ENCODE assay signal across 16 cellular contexts in the genomic region with DNA sequence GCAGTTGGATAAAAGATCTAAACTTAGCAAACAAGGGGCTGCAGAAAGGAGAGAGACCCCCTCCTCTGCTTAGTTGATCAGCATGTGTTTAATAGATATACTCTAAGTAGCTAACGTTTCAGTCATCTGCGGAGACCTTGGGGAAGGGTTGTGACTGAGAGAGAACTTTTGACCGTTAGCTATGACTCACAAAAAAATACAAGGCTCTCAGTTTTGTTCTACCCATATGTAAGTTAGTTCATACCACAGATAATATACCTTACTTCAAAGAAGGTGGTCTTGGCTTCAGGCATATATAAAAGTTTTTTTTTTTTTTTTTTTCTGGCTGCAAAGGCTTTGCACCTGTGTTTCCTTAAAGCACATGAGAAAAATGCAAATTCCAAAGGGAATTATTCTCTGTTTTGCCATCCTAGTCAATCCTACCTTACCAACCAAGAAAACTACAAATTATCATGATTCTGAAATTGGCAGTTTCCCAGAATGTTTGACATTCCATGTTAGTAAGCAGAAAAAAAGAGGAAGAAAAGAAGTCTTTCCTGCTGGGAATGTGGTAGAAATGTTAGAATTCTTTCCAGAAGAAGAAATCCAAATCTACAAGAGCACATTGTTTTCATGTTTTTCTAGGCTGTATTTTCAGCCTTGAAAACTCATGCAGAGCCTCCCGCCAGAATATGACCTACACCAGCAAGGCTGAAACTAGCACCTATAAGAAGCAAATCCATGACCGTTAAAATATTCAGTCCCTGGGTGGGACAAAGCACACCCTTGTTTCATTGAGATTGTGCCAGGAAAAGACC.
DNase-seq lines count a peak whose midpoint lies in the region; ATAC-seq, FAIRE-seq and TF ChIP-seq lines count a peak whose summit lies in the region.
"Had no signal": no experiment of that assay in that cellular context is flagged by ENCODE, and none has a peak within 500 bp of the region (broad histone marks: within the 10 kb centered on the region; RNA-seq: fewer than 3 reads in every experiment).

No MANE protein-coding gene starts in this region.

- H4K8ac ChIP-seq in H1 (ENCODE audit: extremely low read depth, insufficient read depth, low read length) = no peak overlapping the region

- H3K27ac ChIP-seq in H1 (ENCODE audit: low read depth, low read length) (no peak overlapping the region), osteoblast (ENCODE audit: low read depth, low read length) (peak overlapping the region; percentile 66), RWPE1 (no peak overlapping the region), caudate nucleus (ENCODE audit: low read depth, low read length) (no peak overlapping the region), Peyer's patch (no peak overlapping the region)
- H3K27ac ChIP-seq: KMS-11 had no signal

- H3K9me3 ChIP-seq in H1 (ENCODE audit: insufficient read depth in 2 of 2, low read depth in 1 of 2, low read length in 1 of 2) (no peaks in the 10 kb centered on the region), osteoblast (ENCODE audit: low read depth, low read length) (no peaks in the 10 kb centered on the region), Peyer's patch (no peaks in the 10 kb centered on the region)

- H3K79me1 ChIP-seq in H1 (ENCODE audit: low read depth, low read length) = no peaks in the 10 kb centered on the region

- TF ChIP-seq POLR2A in H1 (IDR thresholded peaks at IDR 0.05; ENCODE audit: control extremely low read depth in 1 of 2, low read depth in 2 of 2, low read length in 2 of 2) = no peak
- no peak for TF ChIP-seq POLR2A in Peyer's patch (IDR thresholded peaks at IDR 0.05)

- H3K27me3 ChIP-seq in H1 (replicated peaks in 1 of 4; ENCODE audit: control insufficient read depth in 3 of 4, extremely low read depth in 1 of 4, insufficient read depth in 3 of 4, low read length in 3 of 4) = no peaks in the 10 kb centered on the region
- no peaks in the 10 kb centered on the region for H3K27me3 ChIP-seq in osteoblast (ENCODE audit: insufficient read depth, low read length)
- H3K27me3 ChIP-seq in Peyer's patch = no peaks in the 10 kb centered on the region

- no peak overlapping the region for H3K18ac ChIP-seq in H1 (ENCODE audit: extremely low read depth, low read length)

- no peak overlapping the region for H2AK5ac ChIP-seq in H1 (ENCODE audit: low read depth, low read length)

- H3K4me2 ChIP-seq in H1 (ENCODE audit: insufficient read depth in 1 of 2, low read depth in 2 of 2, low read length in 2 of 2) = no peak overlapping the region
- peak overlapping the region; percentile 55 for H3K4me2 ChIP-seq in osteoblast (ENCODE audit: insufficient read depth, low read length)
- H3K4me2 ChIP-seq: KMS-11 had no signal

- CTCF ChIA-PET in H1 (lab: Charles Lee; ENCODE audit: partially characterized antibody) = interaction anchor here (0.7 kb wide), 1 partner anchor 1360 kb away, joined by 4 read pairs; no protein-coding TSS in a partner anchor
- CTCF ChIA-PET in RWPE1 (lab: Yijun Ruan, JAX) = no interaction called here

- no peaks in the 10 kb centered on the region for H4K20me1 ChIP-seq in H1 (replicated peaks in 1 of 2; ENCODE audit: control insufficient read depth in 1 of 2, insufficient read depth in 2 of 2, low read length in 2 of 2)
- H4K20me1 ChIP-seq in osteoblast (ENCODE audit: insufficient read depth, low read length) = no peaks in the 10 kb centered on the region

- H3K79me2 ChIP-seq in H1 (ENCODE audit: control insufficient read depth in 1 of 2, insufficient read depth in 2 of 2, low read length in 2 of 2) = no peaks in the 10 kb centered on the region
- H3K79me2 ChIP-seq in osteoblast (ENCODE audit: insufficient read depth, low read length) = no peaks in the 10 kb centered on the region

- H3K36me3 ChIP-seq in H1 (ENCODE audit: control insufficient read depth in 2 of 4, insufficient read depth in 4 of 4, low read length in 3 of 4) = no peaks in the 10 kb centered on the region
- H3K36me3 ChIP-seq in osteoblast (ENCODE audit: insufficient read depth, low read length) = no peaks in the 10 kb centered on the region
- no peaks in the 10 kb centered on the region for H3K36me3 ChIP-seq in Peyer's patch

- no peak overlapping the region for H4K5ac ChIP-seq in H1 (ENCODE audit: insufficient read length, low read depth, low read length)

- no peak overlapping the region for H2BK15ac ChIP-seq in H1 (ENCODE audit: low read length)

- no peaks in the 10 kb centered on the region; a peak in 1 of 7 replicates for H3K4me1 ChIP-seq in H1 (replicated peaks in 1 of 4; ENCODE audit: control insufficient read depth in 3 of 4, insufficient read depth in 4 of 4, low read length in 3 of 4)
- peaks cover 61% of the 10 kb centered on the region for H3K4me1 ChIP-seq in osteoblast (ENCODE audit: insufficient read depth, low read length)
- no peaks in the 10 kb centered on the region for H3K4me1 ChIP-seq in Peyer's patch

- ATAC-seq in esophagus mucosa = no peak
- ATAC-seq: activated CD4-positive, CD25-positive, alpha-beta regulatory T cell treated with anti-CD3 and anti-CD28 coated beads, Interleukin-2, amount 50 U/mL, for 24 hours; HCT116; PC-3; stimulated activated naive CD8-positive, alpha-beta T cell treated with anti-CD3 and anti-CD28 coated beads, Interleukin-15, amount 100 ng/mL, for 72 hours; T-cell had no signal

- H2BK20ac ChIP-seq in H1 (ENCODE audit: low read length) = no peak overlapping the region

- POLR2A ChIA-PET in H1 (lab: Charles Lee; ENCODE audit: partially characterized antibody) = no interaction called here
- POLR2A ChIA-PET in RWPE1 (lab: Yijun Ruan, JAX; ENCODE audit: low non-redundant PET) = no interaction called here

- no peak overlapping the region for H3K4ac ChIP-seq in H1 (replicated peaks; ENCODE audit: insufficient read length, low read depth, low read length)

- no peak overlapping the region for H3K14ac ChIP-seq in H1 (ENCODE audit: insufficient read length)

- H2AFZ ChIP-seq in H1 (ENCODE audit: low read length) (peak overlapping the region; percentile 71; the same call in 1 of the 2 replicates), osteoblast (ENCODE audit: low read length) (peak overlapping the region; percentile 0)

- no peak for TF ChIP-seq RAD21 in H1 (IDR thresholded peaks at IDR 0.05 in 1 of 2, conservative IDR thresholded peaks at IDR 0.05 in 1 of 2; ENCODE audit: low read depth in 2 of 2, low read length in 2 of 2)

- H3K4me3 ChIP-seq in H1 (ENCODE audit: extremely low read depth in 1 of 4, insufficient read depth in 2 of 4, low read depth in 3 of 4, low read length in 4 of 4) = no peak overlapping the region
- H3K4me3 ChIP-seq in osteoblast (ENCODE audit: insufficient read depth, low read length) = no peak overlapping the region
- H3K4me3 ChIP-seq in Peyer's patch = no peak overlapping the region

- no peak overlapping the region for H3K56ac ChIP-seq in H1 (replicated peaks; ENCODE audit: insufficient read length, low read depth, low read length)

- no peak overlapping the region for H4K91ac ChIP-seq in H1 (replicated peaks; ENCODE audit: insufficient read length, low read length)

- no peak for TF ChIP-seq EP300 in H1 (IDR thresholded peaks at IDR 0.05; ENCODE audit: borderline replicate concordance in 1 of 2, low read depth in 2 of 2, low read length in 2 of 2)

- H3K23ac ChIP-seq in H1 (ENCODE audit: insufficient read length) = no peak overlapping the region

- FAIRE-seq in H1 (lab: Jason Lieb, UNC) = no peak

- DNase-seq in EH (ENCODE audit: low read depth) (peak; percentile 79), RPMI7951 (ENCODE audit: low read depth) (peak; percentile 70), H1 (ENCODE audit: low read depth in 1 of 2, low spot score in 2 of 2) (no peak), osteoblast (ENCODE audit: insufficient read length, low spot score, missing footprints) (no peak), RWPE1 (ENCODE audit: low spot score) (no peak), caudate nucleus (lab: John Stamatoyannopoulos, UW) (no peak), Peyer's patch (no peak)
- DNase-seq: NCI-H187 treated with DMSO at 0.1 percent for 48 hours; NCI-H524; PC-3; stimulated activated naive CD8-positive, alpha-beta T cell treated with anti-CD3 and anti-CD28 coated beads, Interleukin-15, amount 100 ng/mL, for 72 hours; T-cell had no signal

- no peak overlapping the region for H2BK120ac ChIP-seq in H1 (replicated peaks; ENCODE audit: low read depth, low read length)

- H3K23me2 ChIP-seq in H1 (ENCODE audit: low read depth, low read length) = no peaks in the 10 kb centered on the region

- TF ChIP-seq CTCF in H1 (IDR thresholded peaks at IDR 0.05; ENCODE audit: control extremely low read depth in 1 of 3, insufficient read depth in 1 of 3, low read depth in 1 of 3, low read length in 3 of 3) (no peak), osteoblast (IDR thresholded peaks at IDR 0.05; ENCODE audit: extremely low read depth, low read depth, low read length) (no peak), RWPE1 (conservative IDR thresholded peaks at IDR 0.05; ENCODE audit: low read depth) (no peak), Peyer's patch (IDR thresholded peaks at IDR 0.05) (no peak)

- H3K9ac ChIP-seq in H1 (replicated peaks in 1 of 4; ENCODE audit: extremely low read depth in 1 of 4, low read depth in 3 of 4, low read length in 3 of 4) = no peak overlapping the region
- H3K9ac ChIP-seq: KMS-11 had no signal

- 84% methylated on average over 5 of the region's 5 CpGs; no CpG with 5 or more reads in 1 of the 2 experiments for WGBS in H1 (ENCODE audit: extremely low coverage in 1 of 2, insufficient coverage in 1 of 2, insufficient read length in 1 of 2, insufficient replicate concordance in 2 of 2, low coverage in 1 of 2, low lambda C conversion rate in 2 of 2, missing lambda C conversion rate in 1 of 2), 2 experiments

- no peak overlapping the region for H2BK5ac ChIP-seq in H1 (ENCODE audit: low read depth, low read length)

- H2BK12ac ChIP-seq in H1 (ENCODE audit: low read depth, low read length) = no peak overlapping the region

TF ChIP-seq in H1, 55 proteins besides CTCF, POLR2A, EP300 and RAD21 (continues in another document):
- TF ChIP-seq POLR2AphosphoS5 (IDR thresholded peaks at IDR 0.05; ENCODE audit: low read depth, low read length) = no peak
- TF ChIP-seq CTBP2 (IDR thresholded peaks at IDR 0.05; ENCODE audit: borderline replicate concordance, insufficient read depth, insufficient read length, low read length) = no peak
- TF ChIP-seq BRCA1 (IDR thresholded peaks at IDR 0.05; ENCODE audit: low read depth, low read length) = no peak
- TF ChIP-seq KDM4A (IDR thresholded peaks at IDR 0.05; ENCODE audit: low read depth, low read length, severe bottlenecking) = no peak
- TF ChIP-seq SAP30 (IDR thresholded peaks at IDR 0.05; ENCODE audit: insufficient read depth, insufficient replicate concordance, low read length) = no peak
- TF ChIP-seq TCF12 (IDR thresholded peaks at IDR 0.05; ENCODE audit: low read depth, low read length) = no peak
- TF ChIP-seq BCL11A (IDR thresholded peaks at IDR 0.05; ENCODE audit: low read depth in 2 of 2, low read length in 2 of 2) = no peak
- no peak for TF ChIP-seq POU5F1 (IDR thresholded peaks at IDR 0.05; ENCODE audit: low read depth, low read length)
- TF ChIP-seq ASH2L (IDR thresholded peaks at IDR 0.05; ENCODE audit: low read length) = no peak
- TF ChIP-seq GABPA (IDR thresholded peaks at IDR 0.05; ENCODE audit: borderline replicate concordance, insufficient read depth, low read length) = no peak

Comparison
In these comparisons a context has a peak if more than half of its experiments do, and no peak if none do; other contexts are left out.
1. DNase-seq: peak in EH (single experiment) and RPMI7951 (single experiment); none in H1 (0 of 2), osteoblast (single experiment), RWPE1 (single experiment), caudate nucleus (0 of 61) and Peyer's patch (0 of 3).